Comparison of ENCODE assay signal across 11 cellular contexts in the genomic region with DNA sequence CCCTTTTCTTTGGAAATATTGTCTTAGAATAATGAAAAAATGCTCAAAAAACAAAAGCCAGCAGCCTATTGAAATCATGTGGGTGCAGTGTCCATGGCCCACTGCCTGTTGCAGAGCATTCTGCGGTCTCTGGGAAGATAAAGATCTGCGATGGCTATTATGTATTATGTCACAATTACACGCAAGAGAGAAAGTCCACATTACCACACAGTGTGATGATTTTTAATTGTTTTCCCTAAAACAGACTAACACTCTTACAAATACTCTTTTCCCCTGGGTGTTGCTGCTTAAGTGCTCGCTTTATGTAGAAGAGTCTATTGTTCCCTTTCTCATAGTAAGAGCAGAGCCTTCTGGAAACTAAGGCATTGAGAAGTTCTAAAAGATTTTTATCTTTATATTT.
"Had no signal": no experiment of that assay in that cellular context is flagged by ENCODE, and none has a peak within 500 bp of the region (broad histone marks: within the 10 kb centered on the region; RNA-seq: fewer than 3 reads in every experiment).

No MANE protein-coding gene starts in this region.

- H3K27ac Mint-ChIP-seq: activated CD8-positive, alpha-beta T cell treated with anti-CD3 and anti-CD28 coated beads, Interleukin-2, amount 10 ng/mL, durations not matched to agents 7 days and 5 days; naive thymus-derived CD8-positive, alpha-beta T cell had no signal

- H3K4me1 ChIP-seq: stomach had no signal

- H3K27ac ChIP-seq: heart left ventricle, neutrophil, stomach, thoracic aorta, WERI-Rb-1 had no signal

- H3K27me3 ChIP-seq: heart left ventricle, stomach had no signal

- H3K9me3 ChIP-seq: heart left ventricle, neutrophil, stomach, thoracic aorta had no signal

- ATAC-seq: activated CD8-positive, alpha-beta T cell treated with anti-CD3 and anti-CD28 coated beads, Interleukin-2, amount 10 ng/mL, durations not matched to agents 7 days and 5 days; heart left ventricle; naive thymus-derived CD8-positive, alpha-beta T cell had no signal

- H3K4me3 Mint-ChIP-seq: activated CD8-positive, alpha-beta T cell treated with anti-CD3 and anti-CD28 coated beads, Interleukin-2, amount 10 ng/mL, durations not matched to agents 7 days and 5 days; naive thymus-derived CD8-positive, alpha-beta T cell had no signal

- H3K4me3 ChIP-seq: heart left ventricle, stomach, thoracic aorta had no signal

- H3K36me3 Mint-ChIP-seq: naive thymus-derived CD8-positive, alpha-beta T cell had no signal

- DNase-seq: activated CD4-positive, alpha-beta T cell treated with anti-CD3 and anti-CD28 coated beads for 48 hours; activated CD8-positive, alpha-beta memory T cell treated with anti-CD3 and anti-CD28 coated beads, Interleukin-2, amount 50 U/mL, for 48 hours; activated CD8-positive, alpha-beta T cell treated with anti-CD3 and anti-CD28 coated beads, Interleukin-2, amount 10 ng/mL, durations not matched to agents 7 days and 5 days; activated naive CD4-positive, alpha-beta T cell treated with Interleukin-2 at 50 U/mL for 16 hours; heart left ventricle; naive thymus-derived CD8-positive, alpha-beta T cell; small intestine; stomach; WERI-Rb-1 had no signal

- H3K36me3 ChIP-seq: neutrophil, WERI-Rb-1 had no signal
